11 cellular contexts compared by ENCODE assay signal in the genomic region with DNA sequence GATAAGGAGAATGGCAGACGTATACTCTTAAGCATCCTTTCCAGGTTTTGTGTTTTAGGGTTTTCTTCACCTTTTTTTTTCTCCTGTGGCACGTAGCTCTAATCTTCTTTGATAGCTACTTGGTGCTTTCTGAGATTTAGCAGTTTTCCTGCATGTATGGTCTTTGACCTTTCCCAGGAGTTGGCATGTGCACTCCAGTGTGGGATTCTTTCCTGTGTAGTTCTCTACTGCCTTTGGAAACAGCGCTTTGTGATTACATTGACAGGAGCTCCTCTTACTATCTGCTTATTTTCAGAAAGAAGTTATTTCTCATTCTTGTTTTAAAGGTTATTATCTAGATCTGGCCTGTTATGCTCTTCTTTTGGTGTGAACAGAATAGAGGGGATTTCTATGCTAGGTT.
"Had no signal": no experiment of that assay in that cellular context is flagged by ENCODE, and none has a peak within 500 bp of the region (broad histone marks: within the 10 kb centered on the region; RNA-seq: fewer than 3 reads in every experiment).

No MANE protein-coding gene starts in this region.

- DNase-seq: activated CD4-positive, alpha-beta T cell treated with anti-CD3 and anti-CD28 coated beads, Interleukin-2, amount 50 U/mL, for 1 hour; activated naive CD4-positive, alpha-beta T cell treated with anti-CD3 and anti-CD28 coated beads, Interleukin-2, amount 10 ng/mL, durations not matched to agents 7 days and 5 days; cortex of kidney; effector memory CD4-positive, alpha-beta T cell; T-helper 2 cell; tibial artery had no signal

- H3K4me3 ChIP-seq: adrenal gland, skin epidermis, tibial artery had no signal

- H3K36me3 ChIP-seq: adrenal gland, tibial artery had no signal

- H3K4me1 Mint-ChIP-seq: activated naive CD4-positive, alpha-beta T cell treated with anti-CD3 and anti-CD28 coated beads, Interleukin-2, amount 10 ng/mL, durations not matched to agents 7 days and 5 days; central memory CD8-positive, alpha-beta T cell had no signal

- H3K27ac ChIP-seq: adrenal gland, skin epidermis, tibial artery had no signal

- H3K4me1 ChIP-seq: tibial artery had no signal

- H3K27me3 Mint-ChIP-seq: activated naive CD4-positive, alpha-beta T cell treated with anti-CD3 and anti-CD28 coated beads, Interleukin-2, amount 10 ng/mL, durations not matched to agents 7 days and 5 days had no signal

- H3K9me3 Mint-ChIP-seq: central memory CD8-positive, alpha-beta T cell had no signal

- H3K27ac Mint-ChIP-seq: activated naive CD4-positive, alpha-beta T cell treated with anti-CD3 and anti-CD28 coated beads, Interleukin-2, amount 10 ng/mL, durations not matched to agents 7 days and 5 days; activated T-helper 2 cell treated with anti-CD3 and anti-CD28 coated beads, Interferon-gamma antibody, Interleukin-2, Interleukin-4, amounts not matched to agents 10 μg/mL and 5 μg/mL and 100 μg/mL, durations not matched to agents 14 hours and 24 hours and 36 hours; natural killer cell treated with Interleukin-12 subunit alpha and Interleukin-12 subunit beta and Interleukin-15 and Interleukin-18, amount 100 ng/mL, for 72 hours had no signal

- H3K36me3 Mint-ChIP-seq: activated naive CD4-positive, alpha-beta T cell treated with anti-CD3 and anti-CD28 coated beads, Interleukin-2, amount 10 ng/mL, durations not matched to agents 7 days and 5 days; natural killer cell treated with Interleukin-12 subunit alpha and Interleukin-12 subunit beta and Interleukin-15 and Interleukin-18, amount 100 ng/mL, for 72 hours had no signal

- H3K9me3 ChIP-seq: adrenal gland had no signal

- H3K27me3 ChIP-seq: adrenal gland, tibial artery had no signal

- H3K4me3 Mint-ChIP-seq: activated naive CD4-positive, alpha-beta T cell treated with anti-CD3 and anti-CD28 coated beads, Interleukin-2, amount 10 ng/mL, durations not matched to agents 7 days and 5 days; central memory CD8-positive, alpha-beta T cell; natural killer cell treated with Interleukin-12 subunit alpha and Interleukin-12 subunit beta and Interleukin-15 and Interleukin-18, amount 100 ng/mL, for 72 hours had no signal

- ATAC-seq: natural killer cell treated with Interleukin-12 subunit alpha and Interleukin-12 subunit beta and Interleukin-15 and Interleukin-18, amount 100 ng/mL, for 72 hours had no signal
